ENCODE assay signal across 22 cellular contexts in the genomic region with DNA sequence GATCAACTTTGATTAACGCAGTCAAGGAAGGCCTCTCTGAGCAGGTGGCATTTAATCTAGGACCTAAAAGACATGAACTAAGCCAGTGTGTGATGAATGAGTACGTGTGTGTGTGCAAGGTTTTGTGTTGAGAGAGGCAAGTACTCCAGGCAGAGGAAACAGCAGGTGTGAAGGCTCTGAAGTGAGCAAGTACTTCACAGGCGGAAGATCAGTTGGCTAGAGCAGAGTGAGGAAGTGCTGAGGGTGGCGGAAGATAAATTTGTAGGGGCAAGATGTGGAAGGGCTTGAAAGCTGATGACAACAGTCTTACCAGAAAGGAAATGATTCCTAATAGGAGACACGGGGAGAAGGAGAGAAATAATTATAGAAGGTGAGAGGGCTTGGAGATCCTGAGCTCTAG.
"Had no signal": no experiment of that assay in that cellular context is flagged by ENCODE, and none has a peak within 500 bp of the region (broad histone marks: within the 10 kb centered on the region; RNA-seq: fewer than 3 reads in every experiment).

No MANE protein-coding gene starts in this region.

- DNase-seq: activated CD4-positive, alpha-beta T cell treated with anti-CD3 and anti-CD28 coated beads for 48 hours; activated CD8-positive, alpha-beta memory T cell treated with anti-CD3 and anti-CD28 coated beads, Interleukin-2, amount 50 U/mL, for 4 hours; activated CD8-positive, alpha-beta T cell treated with anti-CD3 and anti-CD28 coated beads, Interleukin-2, amount 10 ng/mL, durations not matched to agents 7 days and 5 days; activated gamma-delta T cell; activated T-cell treated with anti-CD3 and anti-CD28 coated beads, Interleukin-2, amount 50 U/mL, for 48 hours; amniotic stem cell; cortex of kidney; effector CD4-positive, alpha-beta T cell; esophagus squamous epithelium; hippocampal formation; mucosa of descending colon; naive thymus-derived CD4-positive, alpha-beta T cell; retina; stimulated activated CD4-positive, alpha-beta T cell treated with anti-CD3 and anti-CD28 coated beads, Interleukin-15, amount 100 ng/mL, for 24 hours; stimulated activated CD4-positive, alpha-beta T cell treated with anti-CD3 and anti-CD28 coated beads, Interleukin-4, amount 100 ng/mL, for 1 hour; stimulated activated naive B cell treated with anti-CD40 and anti-IgM and Interleukin-4, amounts not matched to agents 10 μg/mL and 1 μg/mL and 100 μg/mL, for 72 hours; trophoblast cell had no signal

- H3K4me3 ChIP-seq: esophagus squamous epithelium, mucosa of descending colon, skin epidermis had no signal

- H3K36me3 ChIP-seq: esophagus squamous epithelium had no signal

- H3K4me3 Mint-ChIP-seq: activated CD8-positive, alpha-beta T cell treated with anti-CD3 and anti-CD28 coated beads, Interleukin-2, amount 10 ng/mL, durations not matched to agents 7 days and 5 days; central memory CD8-positive, alpha-beta T cell; memory B cell; naive thymus-derived CD4-positive, alpha-beta T cell; stimulated activated naive B cell treated with anti-CD40 and anti-IgM and Interleukin-4, amounts not matched to agents 10 μg/mL and 1 μg/mL and 100 μg/mL, for 72 hours; WTC11 had no signal

- H3K9me3 Mint-ChIP-seq: central memory CD8-positive, alpha-beta T cell had no signal

- H3K27me3 Mint-ChIP-seq: central memory CD8-positive, alpha-beta T cell; memory B cell; naive thymus-derived CD4-positive, alpha-beta T cell; stimulated activated naive B cell treated with anti-CD40 and anti-IgM and Interleukin-4, amounts not matched to agents 10 μg/mL and 1 μg/mL and 100 μg/mL, for 72 hours had no signal

- H3K27me3 ChIP-seq: esophagus squamous epithelium had no signal

- H3K9me3 ChIP-seq: esophagus squamous epithelium, mucosa of descending colon had no signal

- ATAC-seq: activated CD8-positive, alpha-beta T cell treated with anti-CD3 and anti-CD28 coated beads, Interleukin-2, amount 10 ng/mL, durations not matched to agents 7 days and 5 days; activated naive CD4-positive, alpha-beta T cell treated with anti-CD3 and anti-CD28 coated beads, Interleukin-2, amount 50 U/mL, for 72 hours; naive thymus-derived CD4-positive, alpha-beta T cell; WTC11 had no signal

- H3K27ac Mint-ChIP-seq: activated CD8-positive, alpha-beta T cell treated with anti-CD3 and anti-CD28 coated beads, Interleukin-2, amount 10 ng/mL, durations not matched to agents 7 days and 5 days; activated naive CD4-positive, alpha-beta T cell treated with anti-CD3 and anti-CD28 coated beads, Interleukin-2, amount 50 U/mL, for 72 hours; memory B cell; naive thymus-derived CD4-positive, alpha-beta T cell; stimulated activated naive B cell treated with anti-CD40 and anti-IgM and Interleukin-4, amounts not matched to agents 10 μg/mL and 1 μg/mL and 100 μg/mL, for 72 hours; WTC11 had no signal
